In genomic region chr2:187566266-187566665, GRCh38 we compare ENCODE assay signal across 1 cellular context.
TF ChIP-seq lines count a peak whose summit lies in the region.

No MANE protein-coding gene starts in this region.

TF ChIP-seq in HepG2, 621 proteins besides CTCF, POLR2A, EP300 and RAD21 (continued from another document):
- no peak for TF ChIP-seq PBX2 (CRISPR knock-in tag; IDR thresholded peaks at IDR 0.05)
- TF ChIP-seq NFYB (CRISPR knock-in tag; IDR thresholded peaks at IDR 0.05), result no peak
- TF ChIP-seq ZNF24 (IDR thresholded peaks at IDR 0.05), result no peak
- TF ChIP-seq MED8 (CRISPR knock-in tag; IDR thresholded peaks at IDR 0.05; ENCODE audit: insufficient replicate concordance), result no peak
- TF ChIP-seq PHF5A (CRISPR knock-in tag; IDR thresholded peaks at IDR 0.05; ENCODE audit: low read depth, unreplicated experiment), result no peak
- no peak for TF ChIP-seq KLF16 (CRISPR knock-in tag; IDR thresholded peaks at IDR 0.05)
- TF ChIP-seq ETV6 (CRISPR knock-in tag; conservative IDR thresholded peaks at IDR 0.05), result no peak
- no peak for TF ChIP-seq LCORL (IDR thresholded peaks at IDR 0.05)
- TF ChIP-seq LCORL (CRISPR knock-in tag; IDR thresholded peaks at IDR 0.05), result no peak
- TF ChIP-seq ISL2 (CRISPR knock-in tag; IDR thresholded peaks at IDR 0.05), result no peak
- TF ChIP-seq DZIP1 (CRISPR knock-in tag; IDR thresholded peaks at IDR 0.05), result no peak
- TF ChIP-seq RXRB (CRISPR knock-in tag; IDR thresholded peaks at IDR 0.05; ENCODE audit: borderline replicate concordance), result no peak
